17 cellular contexts compared by ENCODE assay signal in genomic region chr13:94408300-94409036, GRCh38.
DNase-seq lines count a peak whose midpoint lies in the region; ATAC-seq, FAIRE-seq and TF ChIP-seq lines count a peak whose summit lies in the region.
"Had no signal": no experiment of that assay in that cellular context is flagged by ENCODE, and none has a peak within 500 bp of the region (broad histone marks: within the 10 kb centered on the region; RNA-seq: fewer than 3 reads in every experiment).

No MANE protein-coding gene starts in this region.

- no peak overlapping the region for H2BK120ac ChIP-seq in IMR-90 (ENCODE audit: low read depth, low read length)

- no peak for TF ChIP-seq CTCF in D721Med (IDR thresholded peaks at IDR 0.05; ENCODE audit: insufficient read depth, missing control alignments)
- TF ChIP-seq CTCF in IMR-90 (conservative IDR thresholded peaks at IDR 0.05; ENCODE audit: low read depth, low read length), result no peak
- TF ChIP-seq CTCF in K562 (IDR thresholded peaks at IDR 0.05 in 2 of 3, conservative IDR thresholded peaks at IDR 0.05 in 1 of 3; ENCODE audit: insufficient read depth in 2 of 3, low read depth in 1 of 3, low read length in 3 of 3), result no peak
- no peak for TF ChIP-seq CTCF in smooth muscle cell (IDR thresholded peaks at IDR 0.05; ENCODE audit: borderline replicate concordance, insufficient read depth, poor library complexity, severe bottlenecking)
- no peak for TF ChIP-seq CTCF in osteocyte (IDR thresholded peaks at IDR 0.05)

- no peak overlapping the region for H4K5ac ChIP-seq in IMR-90 (ENCODE audit: low read depth, low read length)

- H4K8ac ChIP-seq in IMR-90 (ENCODE audit: low read depth in 2 of 2, low read length in 2 of 2), result no peak overlapping the region

- H3K4me1 ChIP-seq in IMR-90 (ENCODE audit: control insufficient read depth, insufficient read depth, low read length), result no peaks in the 10 kb centered on the region
- no peaks in the 10 kb centered on the region for H3K4me1 ChIP-seq in K562 (replicated peaks in 1 of 2; ENCODE audit: control insufficient read depth in 2 of 2, insufficient read depth in 2 of 2, low read length in 2 of 2)
- peaks cover 4% of the 10 kb centered on the region for H3K4me1 ChIP-seq in smooth muscle cell (ENCODE audit: low read depth)
- H3K4me1 ChIP-seq: Caco-2 had no signal

- no peak overlapping the region for H3K27ac Mint-ChIP-seq in osteocyte (ENCODE audit: unreplicated experiment)
- H3K27ac Mint-ChIP-seq: CD4-positive, alpha-beta T cell; H9 had no signal

- no peak overlapping the region for H2BK20ac ChIP-seq in IMR-90 (ENCODE audit: low read depth, low read length)

- POLR2A ChIA-PET in IMR-90 (lab: Charles Lee; ENCODE audit: unreplicated experiment), result no interaction called here
- POLR2A ChIA-PET in K562 (lab: Yijun Ruan, JAX), result interaction anchor here (1.0 kb wide), 1 partner anchor 76 kb away, joined by 3 read pairs; no protein-coding TSS in a partner anchor

- H3K36me3 Mint-ChIP-seq in osteocyte (ENCODE audit: unreplicated experiment), result peaks cover 15% of the 10 kb centered on the region

- no peaks in the 10 kb centered on the region for H3K79me2 ChIP-seq in K562 (ENCODE audit: control insufficient read depth, insufficient read depth, low read length)
- H3K79me2 ChIP-seq in smooth muscle cell (ENCODE audit: low read depth), result no peaks in the 10 kb centered on the region

- H2BK15ac ChIP-seq in IMR-90 (ENCODE audit: low read depth, low read length), result no peak overlapping the region

- no peak overlapping the region for H4K91ac ChIP-seq in IMR-90 (ENCODE audit: insufficient read depth, low read depth, low read length)

- H3K9me3 ChIP-seq in IMR-90 (ENCODE audit: control insufficient read depth, insufficient read depth, low read length), result no peaks in the 10 kb centered on the region
- no peaks in the 10 kb centered on the region for H3K9me3 ChIP-seq in K562 (replicated peaks; ENCODE audit: control insufficient read depth, insufficient read depth, low read depth, low read length)
- no peaks in the 10 kb centered on the region for H3K9me3 ChIP-seq in smooth muscle cell (replicated peaks; ENCODE audit: low read depth)
- H3K9me3 ChIP-seq: Caco-2 had no signal

- no peaks in the 10 kb centered on the region for H3K36me3 ChIP-seq in IMR-90 (ENCODE audit: control insufficient read depth, insufficient read depth, low read length)
- no peaks in the 10 kb centered on the region for H3K36me3 ChIP-seq in K562 (ENCODE audit: control insufficient read depth, insufficient read depth, low read length)
- H3K36me3 ChIP-seq in smooth muscle cell (ENCODE audit: low read depth), result no peaks in the 10 kb centered on the region

- no peaks in the 10 kb centered on the region for H3F3A ChIP-seq in smooth muscle cell (ENCODE audit: low read depth)

- WGBS in IMR-90 (ENCODE audit: extremely low coverage in 2 of 2, insufficient read length in 1 of 2), 2 experiments, result no CpG with 5 or more reads among the region's 7 CpGs
- 4% methylated on average over 7 of the region's 7 CpGs for WGBS in K562 (ENCODE audit: insufficient coverage, low coverage, missing lambda C conversion rate)
- 65% methylated on average over 7 of the region's 7 CpGs for WGBS in smooth muscle cell (ENCODE audit: low lambda C conversion rate)

- H3K9ac ChIP-seq in IMR-90 (ENCODE audit: low read depth, low read length) (no peak overlapping the region), K562 (ENCODE audit: insufficient read depth in 1 of 2, low read depth in 2 of 2, low read length in 2 of 2) (no peak overlapping the region), smooth muscle cell (ENCODE audit: low read depth) (no peak overlapping the region)

- no peaks in the 10 kb centered on the region for H3K9me3 Mint-ChIP-seq in osteocyte (ENCODE audit: unreplicated experiment)
- H3K9me3 Mint-ChIP-seq: CD4-positive, alpha-beta T cell; H9 had no signal

- H2BK5ac ChIP-seq in IMR-90 (ENCODE audit: low read depth, low read length, poor library complexity, severe bottlenecking), result no peak overlapping the region

- H3K4me2 ChIP-seq in IMR-90 (ENCODE audit: low read depth, low read length) (no peak overlapping the region), K562 (ENCODE audit: insufficient read depth, low read length) (peak overlapping the region; percentile 59), smooth muscle cell (peak overlapping the region; percentile 56)

- dilution Hi-C loops in IMR-90 (cut with HindIII; ENCODE audit: low sequenced_read_pairs, unreplicated experiment), result no loop called here

- H4K20me1 ChIP-seq in IMR-90 (ENCODE audit: insufficient read depth, low read length), result no peaks in the 10 kb centered on the region
- H4K20me1 ChIP-seq in K562 (replicated peaks; ENCODE audit: control insufficient read depth, insufficient read depth, low read length), result no peaks in the 10 kb centered on the region
- no peaks in the 10 kb centered on the region for H4K20me1 ChIP-seq in smooth muscle cell (ENCODE audit: low read depth)

- FAIRE-seq in D721Med (lab: Jason Lieb, UNC), result peak; percentile 72
- FAIRE-seq in K562 (lab: Jason Lieb, UNC), result no peak
- no peak for FAIRE-seq in GM12892 (lab: Jason Lieb, UNC)
- FAIRE-seq: A204.1 had no signal

- H2AK9ac ChIP-seq in IMR-90 (replicated peaks; ENCODE audit: low read depth, low read length, poor library complexity), result no peak overlapping the region

- intact Hi-C loops in IMR-90 (cut with micrococcal nuclease), result no loop called here
- intact Hi-C loops in K562 (cut with micrococcal nuclease), result no loop called here

- H3K27me3 ChIP-seq in IMR-90 (ENCODE audit: control insufficient read depth, insufficient read depth, low read length), result no peaks in the 10 kb centered on the region
- no peaks in the 10 kb centered on the region for H3K27me3 ChIP-seq in K562 (ENCODE audit: control insufficient read depth in 2 of 2, insufficient read depth in 2 of 2, low read length in 2 of 2)
- H3K27me3 ChIP-seq in smooth muscle cell (ENCODE audit: low read depth), result no peaks in the 10 kb centered on the region

- H2AFZ ChIP-seq in IMR-90 (replicated peaks; ENCODE audit: low read length, poor library complexity), result no peak overlapping the region
- H2AFZ ChIP-seq in K562 (ENCODE audit: low read depth, low read length), result peak overlapping the region; percentile 77
- no peak overlapping the region for H2AFZ ChIP-seq in smooth muscle cell (ENCODE audit: low read depth)

- CTCF ChIA-PET in IMR-90 (lab: Yijun Ruan, JAX) (interaction anchor here (0.7 kb wide), 1 partner anchor 36 kb away, joined by 5 read pairs; no protein-coding TSS in a partner anchor), K562 (lab: Yijun Ruan, JAX; ENCODE audit: low intra/inter-chr PET ratio) (no interaction called here)

- no peak for ATAC-seq in IMR-90 (ENCODE audit: low read depth)
- ATAC-seq in K562, result no peak
- no peak for ATAC-seq in HG03108 (IDR thresholded peaks at IDR 0.05; ENCODE audit: unreplicated experiment)

- no peak overlapping the region for H3K14ac ChIP-seq in IMR-90 (replicated peaks; ENCODE audit: low read depth, low read length)

- TF ChIP-seq POLR2A in IMR-90 (IDR thresholded peaks at IDR 0.05; ENCODE audit: low read depth, low read length) (no peak), K562 (conservative IDR thresholded peaks at IDR 0.05) (no peak), GM12892 (IDR thresholded peaks at IDR 0.05; ENCODE audit: low read depth, low read length) (no peak)

- no peak for TF ChIP-seq EP300 in K562 (IDR thresholded peaks at IDR 0.05; ENCODE audit: low read length)

- H3K27me3 Mint-ChIP-seq in osteocyte (ENCODE audit: unreplicated experiment), result peaks cover 12% of the 10 kb centered on the region

- peaks cover 3% of the 10 kb centered on the region for H3K4me1 Mint-ChIP-seq in osteocyte (ENCODE audit: unreplicated experiment)
- H3K4me1 Mint-ChIP-seq: H9 had no signal

- no peaks in the 10 kb centered on the region for H3K79me1 ChIP-seq in IMR-90 (ENCODE audit: low read depth in 1 of 2, low read length in 2 of 2)

- H3K56ac ChIP-seq in IMR-90 (ENCODE audit: extremely low read depth, insufficient read depth, low read length), result no peak overlapping the region

- H3K27ac ChIP-seq in IMR-90 (ENCODE audit: insufficient read depth, low read length), result no peak overlapping the region
- no peak overlapping the region for H3K27ac ChIP-seq in K562 (ENCODE audit: extremely low read depth, low read depth, low read length)
- no peak overlapping the region for H3K27ac ChIP-seq in smooth muscle cell (ENCODE audit: low read depth)
- H3K27ac ChIP-seq: C4-2B had no signal

- in situ Hi-C loops in IMR-90 (cut with MboI; ENCODE audit: low sequenced_read_pairs), result no loop called here
- in situ Hi-C loops in K562 (cut with MboI), result no loop called here

- TF ChIP-seq RAD21 in IMR-90 (IDR thresholded peaks at IDR 0.05; ENCODE audit: low read length) (no peak), K562 (CRISPR knock-in tag; conservative IDR thresholded peaks at IDR 0.05 in 1 of 2, IDR thresholded peaks at IDR 0.05 in 1 of 2) (no peak)

- BruUV-seq in IMR-90 (replicated peaks; lab: Mats Ljungman, UMichigan) (no TSS peak), K562 (replicated peaks; lab: Mats Ljungman, UMichigan) (no TSS peak)

- no peak overlapping the region for H3K4me3 ChIP-seq in IMR-90 (ENCODE audit: insufficient read depth, low read depth, low read length)
- no peak overlapping the region for H3K4me3 ChIP-seq in K562
- no peak overlapping the region for H3K4me3 ChIP-seq in smooth muscle cell

- no peak overlapping the region for H3K4me3 Mint-ChIP-seq in osteocyte (ENCODE audit: unreplicated experiment)
- H3K4me3 Mint-ChIP-seq: CD4-positive, alpha-beta T cell; H9 had no signal

- H3K9me1 ChIP-seq in IMR-90 (ENCODE audit: insufficient read depth, low read length) (no peaks in the 10 kb centered on the region), K562 (ENCODE audit: control insufficient read depth, insufficient read depth, low read length) (no peaks in the 10 kb centered on the region)

- H3K4ac ChIP-seq in IMR-90 (ENCODE audit: low read depth, low read length), result no peak overlapping the region

- no peak overlapping the region for H2AK5ac ChIP-seq in IMR-90 (ENCODE audit: low read depth, low read length)

- H3K18ac ChIP-seq in IMR-90 (ENCODE audit: low read depth, low read length), result no peak overlapping the region

- H3K23ac ChIP-seq in IMR-90 (ENCODE audit: low read depth, low read length), result no peak overlapping the region

- DNase-seq in D721Med (ENCODE audit: insufficient read length, low spot score) (no peak), IMR-90 (no peak), K562 (ENCODE audit: extremely low read depth in 1 of 4, low spot score in 3 of 4) (no peak), smooth muscle cell (lab: John Stamatoyannopoulos, UW; ENCODE audit: unreplicated experiment) (no peak), GM12892 (ENCODE audit: insufficient read length) (no peak), osteocyte (ENCODE audit: extremely low spot score, unreplicated experiment) (no peak)
- DNase-seq: AML-193; Caco-2; CD4-positive, alpha-beta T cell; DMS153; DMS79; GDM1; GOT3; H9 had no signal

TF ChIP-seq in IMR-90, 13 proteins besides CTCF, POLR2A, EP300 and RAD21 (continues in another document):
- TF ChIP-seq CHD1 (IDR thresholded peaks at IDR 0.05; ENCODE audit: low read depth, low read length) (no peak), NFE2L2 (IDR thresholded peaks at IDR 0.05; ENCODE audit: low read depth, low read length) (no peak), MAFK (IDR thresholded peaks at IDR 0.05; ENCODE audit: low read depth, low read length) (peak; percentile 86)
